ENCODE assay signal across 18 cellular contexts in the genomic region with DNA sequence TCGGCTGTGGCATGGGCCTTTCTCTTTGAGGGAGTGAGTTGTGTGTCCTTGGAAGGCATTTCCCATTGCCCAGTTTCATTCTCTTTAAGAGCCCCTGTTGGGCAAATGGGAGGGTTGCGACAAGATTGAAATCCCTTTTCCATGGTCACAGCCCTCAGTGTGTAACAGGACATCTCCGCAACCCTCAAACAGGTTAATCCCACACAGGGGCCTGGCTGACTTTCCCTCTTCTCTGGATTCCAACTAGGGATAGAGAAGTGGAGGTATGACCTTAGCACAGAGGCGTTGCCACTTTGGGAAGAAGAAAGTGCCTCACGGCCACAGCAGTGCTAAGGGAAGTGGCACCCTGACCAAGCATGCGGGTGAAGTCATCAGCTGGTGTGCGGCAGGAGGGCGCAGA.
"Had no signal": no experiment of that assay in that cellular context is flagged by ENCODE, and none has a peak within 500 bp of the region (broad histone marks: within the 10 kb centered on the region; RNA-seq: fewer than 3 reads in every experiment).

No MANE protein-coding gene starts in this region.

- H3K9me3 ChIP-seq: sigmoid colon, testis had no signal

- H3K4me1 Mint-ChIP-seq: stimulated activated naive CD8-positive, alpha-beta T cell treated with anti-CD3 and anti-CD28 coated beads, Interleukin-15, amount 100 ng/mL, for 72 hours had no signal

- H3K27ac Mint-ChIP-seq: mesothelial cell of epicardium; natural killer cell treated with Interleukin-12 subunit alpha and Interleukin-12 subunit beta and Interleukin-15 and Interleukin-18, amount 100 ng/mL, for 72 hours; stimulated activated naive B cell treated with anti-CD40 and anti-IgM and Interleukin-4, amounts not matched to agents 10 μg/mL and 1 μg/mL and 100 μg/mL, for 72 hours; stimulated activated naive CD8-positive, alpha-beta T cell treated with anti-CD3 and anti-CD28 coated beads, Interleukin-15, amount 100 ng/mL, for 72 hours had no signal

- DNase-seq: cortex of kidney; dorsolateral prefrontal cortex; effector CD8-positive, alpha-beta T cell; heart left ventricle; hypothalamus; kidney glomerular epithelial cell; mammary epithelial cell; posterior cingulate gyrus; sigmoid colon; stimulated activated CD4-positive, alpha-beta T cell treated with anti-CD3 and anti-CD28 coated beads, Interleukin-2, amount 100 ng/mL, for 24 hours; stimulated activated CD4-positive, alpha-beta T cell treated with anti-CD3 and anti-CD28 coated beads, Interleukin-4, amount 100 ng/mL, for 4 hours; stimulated activated naive B cell treated with anti-CD40 and anti-IgM and Interleukin-4, amounts not matched to agents 10 μg/mL and 1 μg/mL and 100 μg/mL, for 72 hours; stimulated activated naive CD8-positive, alpha-beta T cell treated with anti-CD3 and anti-CD28 coated beads, Interleukin-15, amount 100 ng/mL, for 72 hours; testis had no signal

- H3K4me3 ChIP-seq: dorsolateral prefrontal cortex, heart left ventricle, sigmoid colon, skin epidermis, testis, tibial nerve had no signal

- H3K4me3 Mint-ChIP-seq: mesothelial cell of epicardium; natural killer cell treated with Interleukin-12 subunit alpha and Interleukin-12 subunit beta and Interleukin-15 and Interleukin-18, amount 100 ng/mL, for 72 hours; stimulated activated naive B cell treated with anti-CD40 and anti-IgM and Interleukin-4, amounts not matched to agents 10 μg/mL and 1 μg/mL and 100 μg/mL, for 72 hours; stimulated activated naive CD8-positive, alpha-beta T cell treated with anti-CD3 and anti-CD28 coated beads, Interleukin-15, amount 100 ng/mL, for 72 hours had no signal

- H3K36me3 Mint-ChIP-seq: natural killer cell treated with Interleukin-12 subunit alpha and Interleukin-12 subunit beta and Interleukin-15 and Interleukin-18, amount 100 ng/mL, for 72 hours; stimulated activated naive B cell treated with anti-CD40 and anti-IgM and Interleukin-4, amounts not matched to agents 10 μg/mL and 1 μg/mL and 100 μg/mL, for 72 hours had no signal

- H3K27ac ChIP-seq: dorsolateral prefrontal cortex, heart left ventricle, sigmoid colon, skin epidermis, testis, tibial nerve had no signal

- H3K27me3 ChIP-seq: dorsolateral prefrontal cortex, heart left ventricle, sigmoid colon, testis, tibial nerve had no signal

- H3K9me3 Mint-ChIP-seq: natural killer cell treated with Interleukin-12 subunit alpha and Interleukin-12 subunit beta and Interleukin-15 and Interleukin-18, amount 100 ng/mL, for 72 hours had no signal

- H3K4me1 ChIP-seq: heart left ventricle, sigmoid colon, testis, tibial nerve had no signal
